In the genomic region with DNA sequence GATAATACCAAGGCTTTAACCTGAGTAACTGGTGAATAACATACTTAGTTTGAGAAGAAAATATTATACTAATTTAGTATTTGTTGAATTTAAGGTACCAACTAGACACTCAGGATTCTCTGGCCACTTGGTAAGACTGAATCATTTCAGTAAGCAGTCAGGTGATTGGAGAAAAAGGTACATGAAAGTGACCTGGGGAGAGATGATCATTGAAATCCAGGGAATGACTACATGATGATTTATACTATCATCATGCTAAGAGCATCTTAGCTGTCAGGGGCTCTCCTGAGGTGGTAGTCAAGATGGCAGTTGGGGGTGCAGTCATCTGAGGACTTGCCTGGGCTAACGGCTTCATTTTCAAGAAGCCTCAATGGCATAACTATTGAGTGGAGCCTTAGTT, we compare ENCODE assay signal across 25 cellular contexts.
"Had no signal": no experiment of that assay in that cellular context is flagged by ENCODE, and none has a peak within 500 bp of the region (broad histone marks: within the 10 kb centered on the region; RNA-seq: fewer than 3 reads in every experiment).

No MANE protein-coding gene starts in this region.

- H3K4me1 ChIP-seq: left lung, psoas muscle, thyroid gland, vagina had no signal

- FAIRE-seq: frontal cortex had no signal

- H3K27ac ChIP-seq: dorsolateral prefrontal cortex, esophagus squamous epithelium, left lung, ovary, psoas muscle, sigmoid colon, stomach, thyroid gland, vagina had no signal

- H3K4me1 Mint-ChIP-seq: naive thymus-derived CD8-positive, alpha-beta T cell; nephron progenitor cell; stimulated activated effector memory CD8-positive, alpha-beta T cell treated with anti-CD3 and anti-CD28 coated beads, Interleukin-12 subunit alpha, Interleukin-12 subunit beta, amount 100 ng/mL, for 72 hours had no signal

- H3K36me3 ChIP-seq: esophagus squamous epithelium, left lung, ovary, sigmoid colon, stomach, thyroid gland, vagina had no signal

- H3K36me3 Mint-ChIP-seq: stimulated activated effector memory CD8-positive, alpha-beta T cell treated with anti-CD3 and anti-CD28 coated beads, Interleukin-12 subunit alpha, Interleukin-12 subunit beta, amount 100 ng/mL, for 72 hours had no signal

- H3K27me3 ChIP-seq: esophagus squamous epithelium, left lung, ovary, sigmoid colon, stomach, thyroid gland, vagina had no signal

- DNase-seq: dorsolateral prefrontal cortex; effector CD4-positive, alpha-beta T cell; erythroblast; esophagus squamous epithelium; hypothalamus; immature natural killer cell; islet precursor cell; left cardiac atrium; left lung; naive thymus-derived CD8-positive, alpha-beta T cell; nephron progenitor cell; occipital lobe; ovary; posterior cingulate gyrus; psoas muscle; right cardiac atrium; sigmoid colon; stimulated activated CD4-positive, alpha-beta T cell treated with anti-CD3 and anti-CD28 coated beads, Interleukin-2, amount 100 ng/mL, for 24 hours; stimulated activated CD4-positive, alpha-beta T cell treated with anti-CD3 and anti-CD28 coated beads, Interleukin-4, amount 100 ng/mL, for 24 hours; stimulated activated naive CD4-positive, alpha-beta T cell treated with Interleukin-2 at 50 U/mL for 16 hours; stomach; thyroid gland had no signal

- H3K27ac Mint-ChIP-seq: immature natural killer cell; naive thymus-derived CD8-positive, alpha-beta T cell; nephron progenitor cell; stimulated activated effector memory CD8-positive, alpha-beta T cell treated with anti-CD3 and anti-CD28 coated beads, Interleukin-12 subunit alpha, Interleukin-12 subunit beta, amount 100 ng/mL, for 72 hours had no signal

- H3K4me3 Mint-ChIP-seq: immature natural killer cell; naive thymus-derived CD8-positive, alpha-beta T cell; nephron progenitor cell; stimulated activated effector memory CD8-positive, alpha-beta T cell treated with anti-CD3 and anti-CD28 coated beads, Interleukin-12 subunit alpha, Interleukin-12 subunit beta, amount 100 ng/mL, for 72 hours had no signal

- H3K4me3 ChIP-seq: dorsolateral prefrontal cortex, esophagus squamous epithelium, left lung, ovary, psoas muscle, sigmoid colon, stomach, thyroid gland, vagina had no signal

- H3K9me3 ChIP-seq: ovary, thyroid gland had no signal
